In the genomic region with DNA sequence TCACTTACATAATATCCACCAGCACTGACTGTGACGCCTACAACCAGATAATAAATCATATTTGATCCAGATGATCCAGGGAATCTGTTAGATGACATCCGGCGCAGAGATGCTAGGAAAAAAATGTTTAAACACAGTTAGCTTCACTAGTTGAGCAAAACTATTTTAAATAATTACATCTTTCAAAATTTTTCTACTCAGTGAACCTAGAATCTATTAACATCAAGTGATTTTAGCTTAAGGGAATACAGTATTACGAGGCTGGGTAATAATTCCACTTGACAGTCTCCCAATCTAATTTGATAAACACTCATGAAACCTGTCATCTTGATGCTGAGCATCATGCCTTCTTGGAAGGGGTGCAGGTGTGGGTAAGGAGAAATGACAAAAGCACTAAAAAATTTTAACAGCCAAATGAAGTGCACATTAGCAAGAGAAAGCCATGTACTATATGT, we compare ENCODE assay signal across 24 cellular contexts. TPM values are rescaled to one million over a fixed set of nuclear protein-coding genes. Genes with fewer than 3 reads are reported as not detected.
"Had no signal": no experiment of that assay in that cellular context is flagged by ENCODE, and none has a peak within 500 bp of the region (broad histone marks: within the 10 kb centered on the region; RNA-seq: fewer than 3 reads in every experiment).

No MANE protein-coding gene starts in this region.

- H3K9me3 ChIP-seq: left ventricle myocardium inferior, neutrophil, ovary, suprapubic skin, thoracic aorta, tibial nerve, uterus had no signal

- H3K36me3 ChIP-seq: left ventricle myocardium inferior, neural progenitor cell, neutrophil, ovary, suprapubic skin, thoracic aorta, tibial nerve, uterus had no signal

- H3K27me3 ChIP-seq: ovary, uterus had no signal

- ATAC-seq: natural killer cell; right cardiac atrium; sciatic nerve; stimulated activated naive B cell treated with anti-CD40 and anti-IgM and Interleukin-4, amounts not matched to agents 10 μg/mL and 1 μg/mL and 100 μg/mL, for 72 hours had no signal

- H3K4me1 ChIP-seq: neural progenitor cell, uterus had no signal

- DNase-seq: islet precursor cell; left ventricle myocardium inferior; mesendoderm; naive B cell; natural killer cell; nephron progenitor cell; ovary; retina; right cardiac atrium; stimulated activated CD4-positive, alpha-beta T cell treated with anti-CD3 and anti-CD28 coated beads, Interleukin-12 subunit alpha, Interleukin-12 subunit beta, amount 100 ng/mL, for 4 hours; stimulated activated CD4-positive, alpha-beta T cell treated with anti-CD3 and anti-CD28 coated beads, Interleukin-15, amount 100 ng/mL, for 24 hours; stimulated activated CD4-positive, alpha-beta T cell treated with anti-CD3 and anti-CD28 coated beads, Interleukin-2, amount 100 ng/mL, for 24 hours; stimulated activated CD4-positive, alpha-beta T cell treated with anti-CD3 and anti-CD28 coated beads, Interleukin-4, amount 100 ng/mL, for 1 hour; stimulated activated naive B cell treated with anti-CD40 and anti-IgM and Interleukin-4, amounts not matched to agents 10 μg/mL and 1 μg/mL and 100 μg/mL, for 72 hours; uterus had no signal

- H3K4me3 ChIP-seq: left ventricle myocardium inferior, lung, neural progenitor cell, ovary, skin epidermis, suprapubic skin, thoracic aorta, tibial nerve, uterus had no signal

- H3K27ac ChIP-seq: left ventricle myocardium inferior, neural progenitor cell, neutrophil, ovary, skin epidermis, suprapubic skin, thoracic aorta, tibial nerve, uterus had no signal

RNA-seq across cellular contexts. Expression of gene MGARP, which starts 4.7 kb away (rescaled TPM):
- total RNA-seq: mononuclear cell had no signal
